Comparison of ENCODE assay signal across 9 cellular contexts in the genomic region with DNA sequence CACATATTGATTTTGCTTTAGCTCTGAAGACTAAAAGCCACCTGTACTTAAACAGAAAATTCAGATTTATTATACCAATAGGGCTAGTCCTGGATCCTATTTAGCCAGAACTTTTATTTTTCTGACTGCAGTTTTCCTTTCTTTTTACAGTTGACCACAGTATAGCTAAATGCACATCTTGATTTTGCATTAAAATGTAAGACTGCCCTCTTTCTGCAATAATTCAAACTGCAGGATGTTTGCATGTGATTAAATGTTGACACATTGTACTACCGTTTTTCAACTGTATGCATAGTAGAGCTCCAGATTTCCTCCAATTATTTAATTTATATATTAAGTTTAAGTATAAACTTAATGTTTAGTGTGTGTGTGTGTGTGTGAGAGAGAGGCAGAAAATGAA.
DNase-seq lines count a peak whose midpoint lies in the region; ATAC-seq and TF ChIP-seq lines count a peak whose summit lies in the region.
"Had no signal": no experiment of that assay in that cellular context is flagged by ENCODE, and none has a peak within 500 bp of the region (broad histone marks: within the 10 kb centered on the region; RNA-seq: fewer than 3 reads in every experiment).

No MANE protein-coding gene starts in this region.

- H3K4me2 ChIP-seq in PC-9 = no peak overlapping the region
- H3K4me2 ChIP-seq: BLaER1 treated with 17β-estradiol and CSF1 and Interleukin-3, amounts not matched to agents 10 nM and 100 nM had no signal

- DNase-seq in NCI-H2171 treated with DMSO at 0.1 percent for 48 hours (lab: John Stamatoyannopoulos, UW) (peak; percentile 2), NCI-H2171 (lab: John Stamatoyannopoulos, UW) (no peak), PC-9 (no peak), fibroblast of pulmonary artery (ENCODE audit: low read depth) (peak; percentile 72), putamen (ENCODE audit: low spot score) (peak; percentile 6)

- no peaks in the 10 kb centered on the region for H3K36me3 ChIP-seq in PC-9 (ENCODE audit: low read depth)
- H3K36me3 ChIP-seq: BLaER1 treated with 17β-estradiol and CSF1 and Interleukin-3, amounts not matched to agents 10 nM and 100 nM had no signal

- no peaks in the 10 kb centered on the region for H4K20me1 ChIP-seq in PC-9 (ENCODE audit: insufficient read depth)
- H4K20me1 ChIP-seq: BLaER1 treated with 17β-estradiol and CSF1 and Interleukin-3, amounts not matched to agents 10 nM and 100 nM had no signal

- no peak overlapping the region for H3K27ac ChIP-seq in PC-9
- H3K27ac ChIP-seq: BLaER1 treated with 17β-estradiol and CSF1 and Interleukin-3, amounts not matched to agents 10 nM and 100 nM had no signal

- H3F3A ChIP-seq in PC-9 (ENCODE audit: insufficient read depth, low read depth) = no peaks in the 10 kb centered on the region

- H3K4me3 ChIP-seq in PC-9 (no peak overlapping the region), fibroblast of pulmonary artery (replicated peaks; ENCODE audit: low read depth, low read length) (no peak overlapping the region)
- H3K4me3 ChIP-seq: BLaER1 treated with 17β-estradiol and CSF1 and Interleukin-3, amounts not matched to agents 10 nM and 100 nM had no signal

- no peak overlapping the region for H2AFZ ChIP-seq in PC-9

- no peaks in the 10 kb centered on the region; the same call in 1 of the 2 replicates for H3K9me2 ChIP-seq in PC-9 (ENCODE audit: insufficient read depth)

- intact Hi-C loops in PC-9 (cut with micrococcal nuclease; ENCODE audit: unreplicated experiment) = no loop called here

- H3K4me1 ChIP-seq in PC-9 (replicated peaks; ENCODE audit: insufficient read depth) = no peaks in the 10 kb centered on the region
- H3K4me1 ChIP-seq: BLaER1 treated with 17β-estradiol and CSF1 and Interleukin-3, amounts not matched to agents 10 nM and 100 nM had no signal

- ATAC-seq in HG03439 (IDR thresholded peaks at IDR 0.05; ENCODE audit: unreplicated experiment) (no peak), GM19397 (IDR thresholded peaks at IDR 0.05; ENCODE audit: unreplicated experiment) (no peak), HG03432 (IDR thresholded peaks at IDR 0.05; ENCODE audit: unreplicated experiment) (no peak)

- no peaks in the 10 kb centered on the region for H3K9me3 ChIP-seq in PC-9 (ENCODE audit: insufficient read depth, low read depth)
- H3K9me3 ChIP-seq: BLaER1 treated with 17β-estradiol and CSF1 and Interleukin-3, amounts not matched to agents 10 nM and 100 nM had no signal

- BruUV-seq in PC-9 (replicated peaks; lab: Mats Ljungman, UMichigan) = no TSS peak

- H3K79me2 ChIP-seq in PC-9 (ENCODE audit: low read depth) = no peaks in the 10 kb centered on the region

- TF ChIP-seq CTCF in PC-9 (conservative IDR thresholded peaks at IDR 0.05) (peak; percentile 65), fibroblast of pulmonary artery (IDR thresholded peaks at IDR 0.05; ENCODE audit: low read length, missing control alignments) (peak; percentile 74)

- no peaks in the 10 kb centered on the region for H3K27me3 ChIP-seq in PC-9 (ENCODE audit: insufficient read depth, low read depth)
- H3K27me3 ChIP-seq: BLaER1 treated with 17β-estradiol and CSF1 and Interleukin-3, amounts not matched to agents 10 nM and 100 nM had no signal

- CTCF ChIA-PET in PC-9 (lab: Charles Lee) = no interaction called here

- POLR2A ChIA-PET in PC-9 (lab: Charles Lee; ENCODE audit: unreplicated experiment) = no interaction called here

Comparison
In these comparisons a context has a peak if more than half of its experiments do, and no peak if none do; other contexts are left out.
1. DNase-seq: peak in NCI-H2171 treated with DMSO at 0.1 percent for 48 hours (single experiment), fibroblast of pulmonary artery (single experiment) and putamen (single experiment); none in NCI-H2171 (single experiment) and PC-9 (0 of 2).